Comparison of ENCODE assay signal across 19 cellular contexts in genomic region chr3:43966126-43966525, GRCh38.
"Had no signal": no experiment of that assay in that cellular context is flagged by ENCODE, and none has a peak within 500 bp of the region (broad histone marks: within the 10 kb centered on the region; RNA-seq: fewer than 3 reads in every experiment).

No MANE protein-coding gene starts in this region.

- H3K4me3 Mint-ChIP-seq: activated naive CD8-positive, alpha-beta T cell; effector memory CD8-positive, alpha-beta T cell; immature natural killer cell; memory B cell; naive B cell; stimulated activated naive CD8-positive, alpha-beta T cell treated with anti-CD3 and anti-CD28 coated beads, Interleukin-15, Interleukin-2, amounts not matched to agents 100 ng/mL and 50 ng/mL, for 24 hours had no signal

- H3K4me1 ChIP-seq: prostate gland, right atrium auricular region, suprapubic skin, transverse colon, vagina had no signal

- H3K4me3 ChIP-seq: prostate gland, right atrium auricular region, suprapubic skin, transverse colon, vagina had no signal

- ATAC-seq: effector memory CD8-positive, alpha-beta T cell; left ventricle myocardium superior had no signal

- H3K27ac Mint-ChIP-seq: activated naive CD8-positive, alpha-beta T cell; effector memory CD8-positive, alpha-beta T cell; immature natural killer cell; memory B cell; naive B cell; stimulated activated naive CD8-positive, alpha-beta T cell treated with anti-CD3 and anti-CD28 coated beads, Interleukin-15, Interleukin-2, amounts not matched to agents 100 ng/mL and 50 ng/mL, for 24 hours had no signal

- H3K27me3 ChIP-seq: right atrium auricular region, suprapubic skin, vagina had no signal

- H3K9me3 ChIP-seq: prostate gland, right atrium auricular region, suprapubic skin, transverse colon, vagina had no signal

- H3K27ac ChIP-seq: prostate gland, right atrium auricular region, suprapubic skin, transverse colon, vagina, WERI-Rb-1 had no signal

- H3K36me3 Mint-ChIP-seq: activated naive CD8-positive, alpha-beta T cell; immature natural killer cell; memory B cell; naive B cell had no signal

- H3K9me3 Mint-ChIP-seq: effector memory CD8-positive, alpha-beta T cell; immature natural killer cell; memory B cell; naive B cell; stimulated activated naive CD8-positive, alpha-beta T cell treated with anti-CD3 and anti-CD28 coated beads, Interleukin-15, Interleukin-2, amounts not matched to agents 100 ng/mL and 50 ng/mL, for 24 hours had no signal

- DNase-seq: activated CD4-positive, alpha-beta T cell treated with anti-CD3 and anti-CD28 coated beads for 1 hour; amygdala; effector memory CD8-positive, alpha-beta T cell; immature natural killer cell; kidney glomerular epithelial cell; left ventricle myocardium superior; naive B cell; stimulated activated CD4-positive, alpha-beta T cell treated with anti-CD3 and anti-CD28 coated beads, Interleukin-12 subunit alpha, Interleukin-12 subunit beta, amount 100 ng/mL, for 4 hours; stimulated activated CD4-positive, alpha-beta T cell treated with anti-CD3 and anti-CD28 coated beads, Interleukin-1b, Interleukin-23, amount 100 ng/mL, for 48 hours; stimulated activated CD8-positive, alpha-beta memory T cell treated with anti-CD3 and anti-CD28 coated beads, Interleukin-4, amount 100 ng/mL, for 48 hours; transverse colon; WERI-Rb-1 had no signal

- H3K4me1 Mint-ChIP-seq: immature natural killer cell, memory B cell, naive B cell had no signal

- H3K36me3 ChIP-seq: prostate gland, right atrium auricular region, suprapubic skin, transverse colon, vagina, WERI-Rb-1 had no signal
